ENCODE assay signal across 27 cellular contexts in the genomic region with DNA sequence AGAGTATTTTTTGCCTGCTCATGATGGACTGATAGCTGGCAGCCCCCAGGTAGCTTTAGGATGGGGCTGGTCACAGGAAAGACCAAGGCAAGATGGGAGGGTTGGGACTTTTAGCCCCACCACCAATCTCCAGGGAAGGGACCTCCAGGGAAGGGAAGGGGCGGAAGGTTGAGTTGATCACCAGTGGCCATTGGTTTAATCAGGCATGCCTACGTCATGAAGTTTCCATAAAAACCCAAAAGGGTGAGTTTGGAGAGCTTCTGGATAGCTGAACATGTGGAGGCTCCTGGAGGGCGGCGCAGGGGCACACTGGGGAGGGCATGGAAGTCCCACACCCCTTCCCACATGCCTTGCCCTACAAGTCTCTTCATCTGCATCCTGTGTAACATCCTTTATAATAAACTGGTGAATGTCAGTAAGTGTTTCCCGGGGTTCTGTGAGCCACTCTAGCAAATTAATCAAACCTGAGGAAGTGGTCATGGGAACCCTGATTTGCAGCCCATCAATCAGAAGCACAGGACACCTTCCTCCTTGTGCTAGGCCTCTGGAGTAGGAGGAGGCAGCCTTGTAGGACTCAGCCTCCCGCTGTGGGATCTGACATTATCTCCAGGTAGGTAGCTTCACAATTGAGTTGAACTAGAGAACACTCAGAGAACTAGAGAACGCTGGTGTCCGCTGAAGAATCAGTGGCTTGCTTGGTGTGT. TPM values are rescaled to one million over a fixed set of nuclear protein-coding genes. Genes with fewer than 3 reads are reported as not detected.
A peak's percentile ranks its signal among the peaks of the same experiment; 100 is the strongest.
DNase-seq lines count a peak whose midpoint lies in the region; ATAC-seq, FAIRE-seq and TF ChIP-seq lines count a peak whose summit lies in the region.
"Had no signal": no experiment of that assay in that cellular context is flagged by ENCODE, and none has a peak within 500 bp of the region (broad histone marks: within the 10 kb centered on the region; RNA-seq: fewer than 3 reads in every experiment).

No MANE protein-coding gene starts in this region.

- H2AFZ ChIP-seq in PC-3 (ENCODE audit: low read length) = no peak overlapping the region
- no peak overlapping the region for H2AFZ ChIP-seq in K562 (ENCODE audit: low read depth, low read length)
- H2AFZ ChIP-seq in mesenchymal stem cell (ENCODE audit: low read depth, low read length) = no peak overlapping the region

- H3F3A ChIP-seq in PC-3 (ENCODE audit: low read length, unreplicated experiment) = no peaks in the 10 kb centered on the region

- DNase-seq in PC-3 (no peak), K562 (ENCODE audit: extremely low read depth in 1 of 4, low spot score in 3 of 4) (no peak), mesenchymal stem cell (no peak), spleen (peak; percentile 32), NCI-H2171 treated with DMSO at 0.1 percent for 48 hours (lab: John Stamatoyannopoulos, UW) (no peak), sigmoid colon (no peak)
- DNase-seq: activated CD4-positive, alpha-beta T cell treated with anti-CD3 and anti-CD28 coated beads for 4 hours; activated CD8-positive, alpha-beta T cell treated with anti-CD3 and anti-CD28 coated beads, Interleukin-2, amount 10 ng/mL, durations not matched to agents 7 days and 5 days; activated T-cell treated with anti-CD3 and anti-CD28 coated beads for 4 hours; effector memory CD4-positive, alpha-beta T cell; HCEC 1CT; left lung; mesendoderm; NCI-H1694 treated with DMSO at 0.1 percent for 48 hours; NCI-H524 treated with DMSO at 0.1 percent for 48 hours; NK-92 treated with Interleukin-12 subunit alpha and Interleukin-12 subunit beta, amount 100 ng/mL, for 24 hours; psoas muscle; Right ventricle myocardium superior; stimulated activated CD4-positive, alpha-beta T cell treated with anti-CD3 and anti-CD28 coated beads, Interleukin-15, amount 100 ng/mL, for 24 hours; stimulated activated CD4-positive, alpha-beta T cell treated with anti-CD3 and anti-CD28 coated beads, Interleukin-4, amount 100 ng/mL, for 4 hours; WERI-Rb-1 had no signal

- BruUV-seq in PC-3 (replicated peaks; lab: Mats Ljungman, UMichigan) = no TSS peak
- BruUV-seq in K562 (replicated peaks; lab: Mats Ljungman, UMichigan) = no TSS peak

- CTCF ChIA-PET in PC-3 (lab: Charles Lee) (no interaction called here), K562 (lab: Yijun Ruan, JAX; ENCODE audit: low intra/inter-chr PET ratio) (no interaction called here)

- H3K14ac ChIP-seq in mesenchymal stem cell (ENCODE audit: low read length in 2 of 2) = no peak overlapping the region

- H3K4me1 ChIP-seq in PC-3 (ENCODE audit: insufficient read depth, low read length) = peaks cover 68% of the 10 kb centered on the region
- peaks cover 24 to 30% of the 10 kb centered on the region in 2 experiments for H3K4me1 ChIP-seq in K562 (replicated peaks in 1 of 2; ENCODE audit: control insufficient read depth in 2 of 2, insufficient read depth in 2 of 2, low read length in 2 of 2)
- H3K4me1 ChIP-seq in mesenchymal stem cell (ENCODE audit: control insufficient read depth, insufficient read depth, low read depth, low read length) = peaks cover 21% of the 10 kb centered on the region
- H3K4me1 ChIP-seq in spleen = peaks cover 7 to 84% (median 35%) of the 10 kb centered on the region in 6 donors
- peaks cover 0 to 57% (median 17%) of the 10 kb centered on the region in 4 donors for H3K4me1 ChIP-seq in sigmoid colon

- H3K9me2 ChIP-seq in PC-3 (replicated peaks; ENCODE audit: low read length) = no peaks in the 10 kb centered on the region

- H3K27ac ChIP-seq in PC-3 (ENCODE audit: low read length) (peak overlapping the region; percentile 83), K562 (ENCODE audit: extremely low read depth, low read depth, low read length) (no peak overlapping the region), mesenchymal stem cell (ENCODE audit: low read length, poor library complexity, severe bottlenecking) (no peak overlapping the region), spleen (peak overlapping the region in 1 of 8 donors; percentile 14), sigmoid colon (no peak overlapping the region)
- H3K27ac ChIP-seq: BLaER1 treated with 17β-estradiol and CSF1 and Interleukin-3, amounts not matched to agents 10 nM and 100 nM; psoas muscle; tibial nerve; WERI-Rb-1 had no signal

- H3K36me3 ChIP-seq in PC-3 (ENCODE audit: low read depth, low read length) (no peaks in the 10 kb centered on the region), K562 (ENCODE audit: control insufficient read depth, insufficient read depth, low read length) (0 out of 3 replicates have a peak, but pooled peaks cover 4% of the 10 kb centered on the region), mesenchymal stem cell (ENCODE audit: control insufficient read depth in 1 of 2, insufficient read depth in 2 of 2, low read depth in 1 of 2, low read length in 2 of 2) (peaks cover 0 to 3% of the 10 kb centered on the region in 2 experiments), spleen (peaks cover 0 to 15% (median 0%) of the 10 kb centered on the region in 6 donors), sigmoid colon (no peaks in the 10 kb centered on the region)
- H3K36me3 ChIP-seq: left lung, WERI-Rb-1 had no signal

- no peak overlapping the region for H2BK120ac ChIP-seq in mesenchymal stem cell (ENCODE audit: low read depth, low read length)

- H4K91ac ChIP-seq in mesenchymal stem cell (ENCODE audit: low read length) = no peak overlapping the region

- H3K9me1 ChIP-seq in K562 (ENCODE audit: control insufficient read depth, insufficient read depth, low read length) = no peaks in the 10 kb centered on the region

- no peaks in the 10 kb centered on the region for H4K20me1 ChIP-seq in PC-3 (ENCODE audit: low read length)
- H4K20me1 ChIP-seq in K562 (replicated peaks; ENCODE audit: control insufficient read depth, insufficient read depth, low read length) = no peaks in the 10 kb centered on the region

- no peak for TF ChIP-seq RAD21 in K562 (CRISPR knock-in tag; conservative IDR thresholded peaks at IDR 0.05 in 1 of 2, IDR thresholded peaks at IDR 0.05 in 1 of 2)

- POLR2A ChIA-PET in PC-3 (lab: Charles Lee; ENCODE audit: unreplicated experiment) (no interaction called here), K562 (lab: Yijun Ruan, JAX) (interaction anchor here (0.5 to 0.9 kb wide), 5 partner anchors 12 to 32 kb away, joined by 3 to 5 read pairs (median 3); no protein-coding TSS in a partner anchor)

- ATAC-seq in PC-3 (no peak), K562 (no peak), HG03457 (IDR thresholded peaks at IDR 0.05; ENCODE audit: unreplicated experiment) (no peak)
- ATAC-seq: activated CD8-positive, alpha-beta T cell treated with anti-CD3 and anti-CD28 coated beads, Interleukin-2, amount 10 ng/mL, durations not matched to agents 7 days and 5 days; left lung; psoas muscle had no signal

- TF ChIP-seq CTCF in PC-3 (conservative IDR thresholded peaks at IDR 0.05; ENCODE audit: low read depth, low read length) (no peak), K562 (IDR thresholded peaks at IDR 0.05 in 2 of 3, conservative IDR thresholded peaks at IDR 0.05 in 1 of 3; ENCODE audit: insufficient read depth in 2 of 3, low read depth in 1 of 3, low read length in 3 of 3) (no peak), spleen (IDR thresholded peaks at IDR 0.05 in 8 of 11, conservative IDR thresholded peaks at IDR 0.05 in 3 of 11) (no peak), sigmoid colon (IDR thresholded peaks at IDR 0.05) (no peak)

- TF ChIP-seq POLR2A in K562 (conservative IDR thresholded peaks at IDR 0.05) (no peak), spleen (IDR thresholded peaks at IDR 0.05) (no peak), sigmoid colon (IDR thresholded peaks at IDR 0.05) (no peak)

- H3K79me2 ChIP-seq in PC-3 (ENCODE audit: low read length) (no peaks in the 10 kb centered on the region), K562 (ENCODE audit: control insufficient read depth, insufficient read depth, low read length) (peaks cover 26% of the 10 kb centered on the region; the same call in 2 of the 3 replicates)

- no peak overlapping the region for H4K8ac ChIP-seq in mesenchymal stem cell (ENCODE audit: low read length)

- no peak overlapping the region for H3K4me3 ChIP-seq in PC-3 (ENCODE audit: low read length)
- no peak overlapping the region for H3K4me3 ChIP-seq in K562
- no peak overlapping the region for H3K4me3 ChIP-seq in mesenchymal stem cell (ENCODE audit: insufficient read depth in 1 of 2, low read depth in 1 of 2, low read length in 2 of 2)
- no peak overlapping the region for H3K4me3 ChIP-seq in spleen
- H3K4me3 ChIP-seq in sigmoid colon = no peak overlapping the region
- H3K4me3 ChIP-seq: BLaER1 treated with 17β-estradiol and CSF1 and Interleukin-3, amounts not matched to agents 10 nM and 100 nM; left lung; psoas muscle; tibial nerve had no signal

- FAIRE-seq in K562 (lab: Jason Lieb, UNC) = no peak
- FAIRE-seq: bronchial epithelial cell, colon, GM12892 had no signal

- no peak overlapping the region for H2BK5ac ChIP-seq in mesenchymal stem cell (ENCODE audit: low read depth, low read length, poor library complexity, severe bottlenecking)

- no peak overlapping the region for H3K23ac ChIP-seq in mesenchymal stem cell (ENCODE audit: low read length in 2 of 2)

- H3K27me3 ChIP-seq in PC-3 (ENCODE audit: low read length) (no peaks in the 10 kb centered on the region), K562 (ENCODE audit: control insufficient read depth in 2 of 2, insufficient read depth in 2 of 2, low read length in 2 of 2) (no peaks in the 10 kb centered on the region), mesenchymal stem cell (ENCODE audit: control insufficient read depth in 1 of 2, insufficient read depth in 1 of 2, low read length in 2 of 2) (no peaks in the 10 kb centered on the region), spleen (replicated peaks in 1 of 7) (peaks cover 0 to 2% (median 0%) of the 10 kb centered on the region in 7 donors), sigmoid colon (no peaks in the 10 kb centered on the region)
- H3K27me3 ChIP-seq: BLaER1 treated with 17β-estradiol and CSF1 and Interleukin-3, amounts not matched to agents 10 nM and 100 nM; left lung; tibial nerve had no signal

- no peaks in the 10 kb centered on the region for H3K9me3 ChIP-seq in PC-3 (ENCODE audit: low read length)
- no peaks in the 10 kb centered on the region for H3K9me3 ChIP-seq in K562 (replicated peaks; ENCODE audit: control insufficient read depth, insufficient read depth, low read depth, low read length)
- H3K9me3 ChIP-seq in mesenchymal stem cell (ENCODE audit: control insufficient read depth, low read length) = no peaks in the 10 kb centered on the region
- H3K9me3 ChIP-seq in spleen = no peaks in the 10 kb centered on the region
- no peaks in the 10 kb centered on the region for H3K9me3 ChIP-seq in sigmoid colon
- H3K9me3 ChIP-seq: BLaER1 treated with 17β-estradiol and CSF1 and Interleukin-3, amounts not matched to agents 10 nM and 100 nM; left lung; psoas muscle; tibial nerve had no signal

- H3K4me2 ChIP-seq in PC-3 (ENCODE audit: low read length) (peak overlapping the region; percentile 80; the same call in 1 of the 2 replicates), K562 (ENCODE audit: insufficient read depth, low read length) (no peak overlapping the region), mesenchymal stem cell (ENCODE audit: low read length, poor library complexity, severe bottlenecking) (no peak overlapping the region)

- H3K9ac ChIP-seq in PC-3 (ENCODE audit: low read length) (no peak overlapping the region; the same call in 1 of the 2 replicates), K562 (ENCODE audit: insufficient read depth in 1 of 2, low read depth in 2 of 2, low read length in 2 of 2) (no peak overlapping the region; a peak in 1 of 4 replicates), mesenchymal stem cell (ENCODE audit: low read length) (no peak overlapping the region)
- H3K9ac ChIP-seq: BLaER1 treated with 17β-estradiol and CSF1 and Interleukin-3, amounts not matched to agents 10 nM and 100 nM had no signal

- no peak overlapping the region for H3K18ac ChIP-seq in mesenchymal stem cell (ENCODE audit: low read depth in 1 of 2, low read length in 2 of 2)

- H2BK15ac ChIP-seq in mesenchymal stem cell (ENCODE audit: low read depth, poor library complexity, severe bottlenecking) = peak overlapping the region; percentile 32

- H3K4ac ChIP-seq in mesenchymal stem cell (ENCODE audit: low read depth in 1 of 2, low read length in 2 of 2) = no peak overlapping the region

- H2BK12ac ChIP-seq in mesenchymal stem cell (ENCODE audit: low read length in 2 of 2) = no peak overlapping the region

- intact Hi-C loops in PC-3 (cut with micrococcal nuclease) = loop anchor here (10.0 kb wide), 1 partner anchor 786 kb away; the partner anchor contains the start of gene NAPG
- intact Hi-C loops in K562 (cut with micrococcal nuclease) = no loop called here
- intact Hi-C loops in spleen (cut with DNase I; ENCODE audit: low total_unique reads) = no loop called here
- intact Hi-C loops in sigmoid colon (cut with DNase I) = no loop called here

- peaks cover 8% of the 10 kb centered on the region for H3K79me1 ChIP-seq in mesenchymal stem cell (replicated peaks; ENCODE audit: low read length, poor library complexity, severe bottlenecking)

- in situ Hi-C loops in K562 (cut with MboI) = no loop called here

- WGBS in K562 (ENCODE audit: insufficient coverage, low coverage, missing lambda C conversion rate) = 49% methylated on average over 6 of the region's 8 CpGs
- WGBS in mesenchymal stem cell = 76% methylated on average over 7 of the region's 8 CpGs
- WGBS in spleen, 5 donors = 73 to 79% (median 75%) methylated on average over 8 of the region's 8 CpGs
- WGBS in sigmoid colon, 2 donors = 79 to 88% methylated on average over 8 of the region's 8 CpGs

- no peak for TF ChIP-seq EP300 in K562 (IDR thresholded peaks at IDR 0.05; ENCODE audit: low read length)
- no peak for TF ChIP-seq EP300 in sigmoid colon (IDR thresholded peaks at IDR 0.05)

- H2AK5ac ChIP-seq in mesenchymal stem cell (ENCODE audit: low read length, severe bottlenecking) = no peak overlapping the region

RNA-seq across cellular contexts. Expression of gene RAB31, which starts 30.3 kb away (rescaled TPM):
- total RNA-seq in PC-3 (2014; rRNA removed) = 1.7 and 3.8 TPM in 2 replicates
- 62.1 and 65.0 TPM in 2 replicates for total RNA-seq in K562 (2011; cell fraction: chromatin; rRNA removed; ENCODE audit: low replicate concordance)
- 26.5 and 31.9 TPM in 2 replicates for total RNA-seq in K562 (2011; cell fraction: nucleolus; rRNA removed)
- total RNA-seq in K562 (2011; cell fraction: nucleoplasm; rRNA removed) = 43.2 and 112 TPM in 2 replicates
- 34.9 and 43.1 TPM in 2 replicates for total RNA-seq in K562 (2014; rRNA removed)
- total RNA-seq in K562 (2014; rRNA removed; fragmentation: Illumina TruSeq; extraction: Trizol) = 44.1 and 51.7 TPM in 2 replicates
- total RNA-seq in K562 (2015; rRNA removed; fragmentation: Illumina TruSeq; extraction: Trizol) = 36.8 and 41.3 TPM in 2 replicates
- 57.7 and 66.1 TPM in 2 replicates for total RNA-seq in K562 (2021)
- polyA plus RNA-seq in K562 (2011; rRNA removed) = 32.8 and 70.4 TPM in 2 replicates
- polyA plus RNA-seq in K562 (2011; cell fraction: cytosol; rRNA removed) = 26.1 and 28.8 TPM in 2 replicates
- 33.7 and 65.3 TPM in 2 replicates for polyA plus RNA-seq in K562 (2011; cell fraction: nucleus; rRNA removed)
- 37.3 and 45.1 TPM in 2 replicates for polyA plus RNA-seq in K562 (2012)
- polyA plus RNA-seq in K562 (2014; fragmentation: Illumina TruSeq; extraction: Trizol) = 47.9 and 50.9 TPM in 2 replicates
- polyA plus RNA-seq in K562 (2014; fragmentation: Nextera tagmentation; extraction: Ambion mirVana) = 10 to 100 TPM; 20.7 to 25.6 TPM
- 25.6 and 29.0 TPM in 2 replicates for polyA plus RNA-seq in K562 (2014; rRNA removed)
- polyA minus RNA-seq in K562 (2011; rRNA and poly(A)+ RNA removed) = 89.7 and 166 TPM in 2 replicates
- 27.4 and 41.0 TPM in 2 replicates for polyA minus RNA-seq in K562 (2011; cell fraction: cytosol; rRNA and poly(A)+ RNA removed)
- polyA minus RNA-seq in K562 (2011; cell fraction: nucleus; rRNA and poly(A)+ RNA removed) = 32.4 and 49.9 TPM in 2 replicates
- 128 TPM for polyA plus RNA-seq in mesenchymal stem cell (2013, experiment 1 of 2)
- polyA plus RNA-seq in mesenchymal stem cell (2013, experiment 2 of 2) = 128 TPM
- 100 to 1,000 TPM in 1 of 7 donors, 10 to 100 TPM in 6; 51.7 to 112 (median 83.1) TPM for total RNA-seq in spleen
- 10 to 100 TPM; 12.3 to 22.9 (median 15.6) TPM for polyA plus RNA-seq in spleen
- total RNA-seq in sigmoid colon = 10 to 100 TPM; 52.0 to 74.6 (median 65.9) TPM
- 10 to 100 TPM; 16.2 to 22.2 (median 21.8) TPM for polyA plus RNA-seq in sigmoid colon
- total RNA-seq: activated CD8-positive, alpha-beta T cell treated with anti-CD3 and anti-CD28 coated beads, Interleukin-2, amount 10 ng/mL, durations not matched to agents 7 days and 5 days had no signal
